2 cellular contexts compared by ENCODE assay signal in the genomic region with DNA sequence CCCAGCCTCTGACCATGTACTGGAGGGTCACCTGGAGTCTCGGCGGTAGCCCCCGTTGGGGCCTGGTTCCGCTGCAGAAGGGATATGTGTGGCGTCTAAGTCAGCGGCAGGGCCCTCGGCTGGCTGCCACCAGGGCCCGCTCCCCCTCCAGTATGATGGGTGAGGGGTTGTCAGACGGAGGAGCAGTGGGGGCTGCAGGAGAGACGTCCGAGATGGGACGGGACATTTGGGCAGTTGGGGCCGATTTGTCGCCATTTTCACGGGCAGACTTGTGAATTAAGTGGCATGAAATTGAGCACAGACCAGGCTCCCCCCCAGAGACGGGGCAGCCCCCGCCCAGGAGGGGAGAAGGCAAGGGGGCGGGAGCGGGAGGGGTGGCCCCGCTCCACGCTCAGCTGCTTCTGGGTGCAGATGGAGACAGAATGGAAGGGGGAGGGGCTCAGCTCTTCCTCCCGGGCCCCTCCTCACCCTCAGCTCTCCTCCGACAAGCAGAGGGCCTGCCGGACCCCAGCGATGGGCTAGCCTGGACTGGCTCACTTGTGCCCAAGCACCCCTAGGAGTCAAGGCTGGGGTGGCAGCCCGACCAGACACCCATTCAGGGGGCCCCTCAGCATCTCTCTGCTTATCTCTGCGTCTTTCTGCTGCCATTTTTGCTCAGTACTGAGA.
TF ChIP-seq lines count a peak whose summit lies in the region.

No MANE protein-coding gene starts in this region.

TF ChIP-seq in H1, 55 proteins besides CTCF, POLR2A, EP300 and RAD21 (continues in another document):
- TF ChIP-seq ATF3 (IDR thresholded peaks at IDR 0.05; ENCODE audit: insufficient read depth, low read depth, low read length) (no peak), TAF1 (IDR thresholded peaks at IDR 0.05; ENCODE audit: low read depth, low read length) (no peak), SUZ12 (IDR thresholded peaks at IDR 0.05; ENCODE audit: low read length) (no peak), RXRA (IDR thresholded peaks at IDR 0.05; ENCODE audit: insufficient read depth, low read depth, low read length) (no peak), SAP30 (IDR thresholded peaks at IDR 0.05; ENCODE audit: insufficient read depth, insufficient replicate concordance, low read length) (no peak), POLR2AphosphoS5 (IDR thresholded peaks at IDR 0.05; ENCODE audit: low read depth, low read length) (no peak), SP1 (IDR thresholded peaks at IDR 0.05; ENCODE audit: low read depth, low read length) (no peak), SRF (IDR thresholded peaks at IDR 0.05; ENCODE audit: low read depth, low read length) (no peak), JUN (IDR thresholded peaks at IDR 0.05; ENCODE audit: low read depth, low read length) (no peak), KDM1A (IDR thresholded peaks at IDR 0.05; ENCODE audit: borderline replicate concordance, low read length) (no peak), TCF12 (IDR thresholded peaks at IDR 0.05; ENCODE audit: low read depth, low read length) (no peak), BACH1 (IDR thresholded peaks at IDR 0.05; ENCODE audit: low read length) (no peak)
- TF ChIP-seq, protein P1, sequence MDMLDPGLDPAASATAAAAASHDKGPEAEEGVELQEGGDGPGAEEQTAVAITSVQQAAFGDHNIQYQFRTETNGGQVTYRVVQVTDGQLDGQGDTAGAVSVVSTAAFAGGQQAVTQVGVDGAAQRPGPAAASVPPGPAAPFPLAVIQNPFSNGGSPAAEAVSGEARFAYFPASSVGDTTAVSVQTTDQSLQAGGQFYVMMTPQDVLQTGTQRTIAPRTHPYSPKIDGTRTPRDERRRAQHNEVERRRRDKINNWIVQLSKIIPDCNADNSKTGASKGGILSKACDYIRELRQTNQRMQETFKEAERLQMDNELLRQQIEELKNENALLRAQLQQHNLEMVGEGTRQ (IDR thresholded peaks at IDR 0.05; ENCODE audit: low read length), result no peak
- TF ChIP-seq, protein P2, sequence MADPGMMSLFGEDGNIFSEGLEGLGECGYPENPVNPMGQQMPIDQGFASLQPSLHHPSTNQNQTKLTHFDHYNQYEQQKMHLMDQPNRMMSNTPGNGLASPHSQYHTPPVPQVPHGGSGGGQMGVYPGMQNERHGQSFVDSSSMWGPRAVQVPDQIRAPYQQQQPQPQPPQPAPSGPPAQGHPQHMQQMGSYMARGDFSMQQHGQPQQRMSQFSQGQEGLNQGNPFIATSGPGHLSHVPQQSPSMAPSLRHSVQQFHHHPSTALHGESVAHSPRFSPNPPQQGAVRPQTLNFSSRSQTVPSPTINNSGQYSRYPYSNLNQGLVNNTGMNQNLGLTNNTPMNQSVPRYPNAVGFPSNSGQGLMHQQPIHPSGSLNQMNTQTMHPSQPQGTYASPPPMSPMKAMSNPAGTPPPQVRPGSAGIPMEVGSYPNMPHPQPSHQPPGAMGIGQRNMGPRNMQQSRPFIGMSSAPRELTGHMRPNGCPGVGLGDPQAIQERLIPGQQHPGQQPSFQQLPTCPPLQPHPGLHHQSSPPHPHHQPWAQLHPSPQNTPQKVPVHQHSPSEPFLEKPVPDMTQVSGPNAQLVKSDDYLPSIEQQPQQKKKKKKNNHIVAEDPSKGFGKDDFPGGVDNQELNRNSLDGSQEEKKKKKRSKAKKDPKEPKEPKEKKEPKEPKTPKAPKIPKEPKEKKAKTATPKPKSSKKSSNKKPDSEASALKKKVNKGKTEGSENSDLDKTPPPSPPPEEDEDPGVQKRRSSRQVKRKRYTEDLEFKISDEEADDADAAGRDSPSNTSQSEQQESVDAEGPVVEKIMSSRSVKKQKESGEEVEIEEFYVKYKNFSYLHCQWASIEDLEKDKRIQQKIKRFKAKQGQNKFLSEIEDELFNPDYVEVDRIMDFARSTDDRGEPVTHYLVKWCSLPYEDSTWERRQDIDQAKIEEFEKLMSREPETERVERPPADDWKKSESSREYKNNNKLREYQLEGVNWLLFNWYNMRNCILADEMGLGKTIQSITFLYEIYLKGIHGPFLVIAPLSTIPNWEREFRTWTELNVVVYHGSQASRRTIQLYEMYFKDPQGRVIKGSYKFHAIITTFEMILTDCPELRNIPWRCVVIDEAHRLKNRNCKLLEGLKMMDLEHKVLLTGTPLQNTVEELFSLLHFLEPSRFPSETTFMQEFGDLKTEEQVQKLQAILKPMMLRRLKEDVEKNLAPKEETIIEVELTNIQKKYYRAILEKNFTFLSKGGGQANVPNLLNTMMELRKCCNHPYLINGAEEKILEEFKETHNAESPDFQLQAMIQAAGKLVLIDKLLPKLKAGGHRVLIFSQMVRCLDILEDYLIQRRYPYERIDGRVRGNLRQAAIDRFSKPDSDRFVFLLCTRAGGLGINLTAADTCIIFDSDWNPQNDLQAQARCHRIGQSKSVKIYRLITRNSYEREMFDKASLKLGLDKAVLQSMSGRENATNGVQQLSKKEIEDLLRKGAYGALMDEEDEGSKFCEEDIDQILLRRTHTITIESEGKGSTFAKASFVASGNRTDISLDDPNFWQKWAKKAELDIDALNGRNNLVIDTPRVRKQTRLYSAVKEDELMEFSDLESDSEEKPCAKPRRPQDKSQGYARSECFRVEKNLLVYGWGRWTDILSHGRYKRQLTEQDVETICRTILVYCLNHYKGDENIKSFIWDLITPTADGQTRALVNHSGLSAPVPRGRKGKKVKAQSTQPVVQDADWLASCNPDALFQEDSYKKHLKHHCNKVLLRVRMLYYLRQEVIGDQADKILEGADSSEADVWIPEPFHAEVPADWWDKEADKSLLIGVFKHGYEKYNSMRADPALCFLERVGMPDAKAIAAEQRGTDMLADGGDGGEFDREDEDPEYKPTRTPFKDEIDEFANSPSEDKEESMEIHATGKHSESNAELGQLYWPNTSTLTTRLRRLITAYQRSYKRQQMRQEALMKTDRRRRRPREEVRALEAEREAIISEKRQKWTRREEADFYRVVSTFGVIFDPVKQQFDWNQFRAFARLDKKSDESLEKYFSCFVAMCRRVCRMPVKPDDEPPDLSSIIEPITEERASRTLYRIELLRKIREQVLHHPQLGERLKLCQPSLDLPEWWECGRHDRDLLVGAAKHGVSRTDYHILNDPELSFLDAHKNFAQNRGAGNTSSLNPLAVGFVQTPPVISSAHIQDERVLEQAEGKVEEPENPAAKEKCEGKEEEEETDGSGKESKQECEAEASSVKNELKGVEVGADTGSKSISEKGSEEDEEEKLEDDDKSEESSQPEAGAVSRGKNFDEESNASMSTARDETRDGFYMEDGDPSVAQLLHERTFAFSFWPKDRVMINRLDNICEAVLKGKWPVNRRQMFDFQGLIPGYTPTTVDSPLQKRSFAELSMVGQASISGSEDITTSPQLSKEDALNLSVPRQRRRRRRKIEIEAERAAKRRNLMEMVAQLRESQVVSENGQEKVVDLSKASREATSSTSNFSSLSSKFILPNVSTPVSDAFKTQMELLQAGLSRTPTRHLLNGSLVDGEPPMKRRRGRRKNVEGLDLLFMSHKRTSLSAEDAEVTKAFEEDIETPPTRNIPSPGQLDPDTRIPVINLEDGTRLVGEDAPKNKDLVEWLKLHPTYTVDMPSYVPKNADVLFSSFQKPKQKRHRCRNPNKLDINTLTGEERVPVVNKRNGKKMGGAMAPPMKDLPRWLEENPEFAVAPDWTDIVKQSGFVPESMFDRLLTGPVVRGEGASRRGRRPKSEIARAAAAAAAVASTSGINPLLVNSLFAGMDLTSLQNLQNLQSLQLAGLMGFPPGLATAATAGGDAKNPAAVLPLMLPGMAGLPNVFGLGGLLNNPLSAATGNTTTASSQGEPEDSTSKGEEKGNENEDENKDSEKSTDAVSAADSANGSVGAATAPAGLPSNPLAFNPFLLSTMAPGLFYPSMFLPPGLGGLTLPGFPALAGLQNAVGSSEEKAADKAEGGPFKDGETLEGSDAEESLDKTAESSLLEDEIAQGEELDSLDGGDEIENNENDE (IDR thresholded peaks at IDR 0.05; ENCODE audit: insufficient replicate concordance, low read length), result no peak

TF ChIP-seq in HepG2, 621 proteins besides CTCF, POLR2A, EP300 and RAD21:
- TF ChIP-seq, protein P3, sequence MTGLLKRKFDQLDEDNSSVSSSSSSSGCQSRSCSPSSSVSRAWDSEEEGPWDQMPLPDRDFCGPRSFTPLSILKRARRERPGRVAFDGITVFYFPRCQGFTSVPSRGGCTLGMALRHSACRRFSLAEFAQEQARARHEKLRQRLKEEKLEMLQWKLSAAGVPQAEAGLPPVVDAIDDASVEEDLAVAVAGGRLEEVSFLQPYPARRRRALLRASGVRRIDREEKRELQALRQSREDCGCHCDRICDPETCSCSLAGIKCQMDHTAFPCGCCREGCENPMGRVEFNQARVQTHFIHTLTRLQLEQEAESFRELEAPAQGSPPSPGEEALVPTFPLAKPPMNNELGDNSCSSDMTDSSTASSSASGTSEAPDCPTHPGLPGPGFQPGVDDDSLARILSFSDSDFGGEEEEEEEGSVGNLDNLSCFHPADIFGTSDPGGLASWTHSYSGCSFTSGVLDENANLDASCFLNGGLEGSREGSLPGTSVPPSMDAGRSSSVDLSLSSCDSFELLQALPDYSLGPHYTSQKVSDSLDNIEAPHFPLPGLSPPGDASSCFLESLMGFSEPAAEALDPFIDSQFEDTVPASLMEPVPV (CRISPR knock-in tag; IDR thresholded peaks at IDR 0.05), result no peak
- TF ChIP-seq ZNF121 (CRISPR knock-in tag; IDR thresholded peaks at IDR 0.05) (no peak), GZF1 (CRISPR knock-in tag; IDR thresholded peaks at IDR 0.05) (no peak), HNRNPLL (IDR thresholded peaks at IDR 0.05; ENCODE audit: low read depth, low read length, poor library complexity, severe bottlenecking) (peak; percentile 7), ZNF737 (CRISPR knock-in tag; IDR thresholded peaks at IDR 0.05; ENCODE audit: borderline replicate concordance) (no peak), MYC (CRISPR knock-in tag; IDR thresholded peaks at IDR 0.05; ENCODE audit: borderline replicate concordance) (no peak)
